9 cellular contexts compared by ENCODE assay signal in the genomic region with DNA sequence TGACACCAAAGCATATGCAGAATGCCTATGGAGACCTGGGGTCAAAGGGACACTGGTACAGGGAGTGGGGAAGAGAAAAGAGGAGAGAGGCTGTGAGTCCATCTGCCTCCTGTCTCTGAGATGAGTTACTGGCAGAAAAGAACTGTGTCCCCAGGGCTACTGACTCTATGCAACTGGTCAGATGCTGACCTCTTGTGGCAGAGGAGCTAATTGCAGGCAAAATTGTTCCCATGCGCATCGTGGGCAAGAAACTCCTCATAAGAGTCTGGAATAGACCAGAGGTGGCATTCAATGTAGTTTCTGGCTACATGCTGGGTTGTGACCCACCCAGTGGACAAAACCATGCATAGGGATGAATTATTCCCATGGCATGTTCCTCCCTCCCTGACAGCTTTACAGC. TPM values are rescaled to one million over a fixed set of nuclear protein-coding genes. Genes with fewer than 3 reads are reported as not detected.
DNase-seq lines count a peak whose midpoint lies in the region; ATAC-seq, FAIRE-seq and TF ChIP-seq lines count a peak whose summit lies in the region.
"Had no signal": no experiment of that assay in that cellular context is flagged by ENCODE, and none has a peak within 500 bp of the region (broad histone marks: within the 10 kb centered on the region; RNA-seq: fewer than 3 reads in every experiment).

No MANE protein-coding gene starts in this region.

- peak in 1 of 2 experiments; percentile 65; a peak in 3 of 6 replicates for ATAC-seq in A549

- H3K27me3 ChIP-seq in H7 (ENCODE audit: control insufficient read depth, insufficient read depth, low read length) (no peaks in the 10 kb centered on the region; the same call in 1 of the 2 replicates), WERI-Rb-1 (ENCODE audit: insufficient read depth, low read depth, severe bottlenecking) (no peaks in the 10 kb centered on the region), iPS DF 6.9 (ENCODE audit: control insufficient read depth, insufficient read depth, low read length) (no peaks in the 10 kb centered on the region)

- CTCF ChIA-PET in A549 (lab: Yijun Ruan, JAX): interaction anchor here (1.1 to 6.4 kb wide), 11 partner anchors 9 to 135 kb away, joined by 3 to 68 read pairs (median 5); no protein-coding TSS in a partner anchor

- H3K4me1 ChIP-seq in A549: peaks cover 16% of the 10 kb centered on the region
- peaks cover 7% of the 10 kb centered on the region for H3K4me1 ChIP-seq in iPS DF 6.9 (ENCODE audit: control insufficient read depth, insufficient read depth, low read length)

- WGBS in A549 (ENCODE audit: missing lambda C conversion rate): 83% methylated on average over 2 of the region's 2 CpGs
- no CpG with 5 or more reads among the region's 2 CpGs for WGBS in iPS DF 6.9 (ENCODE audit: insufficient coverage, insufficient read length)

- no peak for FAIRE-seq in A549 (lab: Jason Lieb, UNC)
- FAIRE-seq: GM12892 had no signal

- DNase-seq in A549 (ENCODE audit: low read depth in 1 of 2, low spot score in 1 of 2): peak in 1 of 2 experiments; percentile 72
- DNase-seq in H7: peak; percentile 81
- DNase-seq in WERI-Rb-1: no peak
- peak; percentile 70 for DNase-seq in iPS DF 6.9 (ENCODE audit: low read depth, low spot score)
- no peak for DNase-seq in NCI-H1417 (lab: John Stamatoyannopoulos, UW)
- no peak for DNase-seq in effector CD4-positive, alpha-beta T cell
- no peak for DNase-seq in NCI-H187 treated with DMSO at 0.1 percent for 48 hours (lab: John Stamatoyannopoulos, UW)
- no peak for DNase-seq in effector CD8-positive, alpha-beta T cell (lab: John Stamatoyannopoulos, UW)

- TF ChIP-seq RAD21 in A549 (conservative IDR thresholded peaks at IDR 0.05 in 1 of 2, IDR thresholded peaks at IDR 0.05 in 1 of 2): peak in 1 of 2 experiments; percentile 53; a peak in 2 of 5 replicates

- TF ChIP-seq CTCF in A549 (IDR thresholded peaks at IDR 0.05): peak; percentile 45
- TF ChIP-seq CTCF in WERI-Rb-1 (IDR thresholded peaks at IDR 0.05; ENCODE audit: low read depth, low read length): peak; percentile 68

- peaks cover 10% of the 10 kb centered on the region for H3K9me3 ChIP-seq in A549
- H3K9me3 ChIP-seq in WERI-Rb-1 (ENCODE audit: severe bottlenecking): peaks cover 9% of the 10 kb centered on the region
- H3K9me3 ChIP-seq in iPS DF 6.9 (ENCODE audit: control insufficient read depth, insufficient read depth, low read length): no peaks in the 10 kb centered on the region

- H3K4me3 ChIP-seq in A549 (no peak overlapping the region), H7 (ENCODE audit: insufficient read depth, low read depth, low read length) (no peak overlapping the region), WERI-Rb-1 (ENCODE audit: low read depth, low read length) (no peak overlapping the region), iPS DF 6.9 (ENCODE audit: low read length) (no peak overlapping the region)

- H3K36me3 ChIP-seq in H7 (replicated peaks; ENCODE audit: control insufficient read depth, insufficient read depth, low read length) (no peaks in the 10 kb centered on the region), WERI-Rb-1 (no peaks in the 10 kb centered on the region), iPS DF 6.9 (ENCODE audit: control insufficient read depth, insufficient read depth, low read length) (no peaks in the 10 kb centered on the region)

- no peak overlapping the region for H3K4me2 ChIP-seq in A549

- TF ChIP-seq EP300 in A549 (IDR thresholded peaks at IDR 0.05): no peak

- H3K27ac ChIP-seq in A549 (no peak overlapping the region), WERI-Rb-1 (no peak overlapping the region), iPS DF 6.9 (ENCODE audit: low read length) (no peak overlapping the region)

- POLR2A ChIA-PET in A549 (lab: Yijun Ruan, JAX): no interaction called here

- no peak for TF ChIP-seq POLR2A in A549 (IDR thresholded peaks at IDR 0.05; ENCODE audit: low read length)

TF ChIP-seq in A549, 52 proteins besides CTCF, POLR2A, EP300 and RAD21:
- TF ChIP-seq ZNF302 (CRISPR knock-in tag; IDR thresholded peaks at IDR 0.05) (no peak), ZC3H11A (IDR thresholded peaks at IDR 0.05) (no peak), KDM5A (IDR thresholded peaks at IDR 0.05) (no peak), SREBF2 (IDR thresholded peaks at IDR 0.05) (no peak), TFCP2L1 (CRISPR knock-in tag; IDR thresholded peaks at IDR 0.05) (no peak), CBX2 (IDR thresholded peaks at IDR 0.05; ENCODE audit: borderline replicate concordance, low read depth) (no peak), FOSB (CRISPR knock-in tag; IDR thresholded peaks at IDR 0.05) (no peak), NFE2L2 (conservative IDR thresholded peaks at IDR 0.05; ENCODE audit: low read length) (no peak), KDM1A (IDR thresholded peaks at IDR 0.05; ENCODE audit: low read depth) (no peak), PHF8 (IDR thresholded peaks at IDR 0.05; ENCODE audit: borderline replicate concordance, low read depth) (no peak), ZFP36 (IDR thresholded peaks at IDR 0.05; ENCODE audit: borderline replicate concordance, partially characterized antibody) (no peak), RNF2 (IDR thresholded peaks at IDR 0.05; ENCODE audit: borderline replicate concordance, low read depth) (no peak)
TF ChIP-seq in A549: peak in this region for 0.

RNA-seq across cellular contexts. Expression of a gene that starts 26.1 kb away (rescaled TPM):
- polyA plus RNA-seq in A549 (2011; rRNA removed) (17.9 and 18.8 TPM in 2 replicates), A549 (2017; fragmentation: RNase III; extraction: RNeasy Plus Mini Kit Qiagen cat#74134 plus additional on column Dnase treatment) (12.3 to 14.3 TPM (median 12.6 TPM) in 3 replicates)
- polyA plus RNA-seq in A549 (2012; cell fraction: cytosol; rRNA removed): 9.6 and 10.2 TPM in 2 replicates
- polyA plus RNA-seq in A549 (2012; cell fraction: nucleus; rRNA removed): 11.6 and 14.2 TPM in 2 replicates
- 6.2 and 8.9 TPM in 2 replicates for polyA minus RNA-seq in A549 (2011; rRNA and poly(A)+ RNA removed)
- 0.59 and 1.3 TPM in 2 replicates for total RNA-seq in H7 (2014; rRNA removed; shearing (Covaris generic))

RNA-seq across cellular contexts. Expression of a gene that starts 47.9 kb away (rescaled TPM):
- polyA plus RNA-seq in A549 (2011; rRNA removed) (7.1 and 11.0 TPM in 2 replicates), A549 (2017; fragmentation: RNase III; extraction: RNeasy Plus Mini Kit Qiagen cat#74134 plus additional on column Dnase treatment) (5.3 to 9.2 TPM (median 5.6 TPM) in 3 replicates)
- 9.9 and 14.4 TPM in 2 replicates for polyA plus RNA-seq in A549 (2012; cell fraction: cytosol; rRNA removed)
- polyA plus RNA-seq in A549 (2012; cell fraction: nucleus; rRNA removed): 15.7 and 23.4 TPM in 2 replicates
- 15.0 and 20.6 TPM in 2 replicates for polyA minus RNA-seq in A549 (2011; rRNA and poly(A)+ RNA removed)
- 1.1 and 1.9 TPM in 2 replicates for total RNA-seq in H7 (2014; rRNA removed; shearing (Covaris generic))

Comparison
In these comparisons a context has a peak if more than half of its experiments do, and no peak if none do; other contexts are left out.
1. DNase-seq: peak in H7 (single experiment) and iPS DF 6.9 (single experiment); none in WERI-Rb-1 (single experiment), NCI-H1417 (0 of 3), effector CD4-positive, alpha-beta T cell (single experiment), NCI-H187 treated with DMSO at 0.1 percent for 48 hours (single experiment) and effector CD8-positive, alpha-beta T cell (single experiment).